Comparison of ENCODE assay signal across 14 cellular contexts in genomic region chr20:44544178-44544719, GRCh38.
"Had no signal": no experiment of that assay in that cellular context is flagged by ENCODE, and none has a peak within 500 bp of the region (broad histone marks: within the 10 kb centered on the region; RNA-seq: fewer than 3 reads in every experiment).

No MANE protein-coding gene starts in this region.

- H3K27ac ChIP-seq: dorsolateral prefrontal cortex, lower lobe of right lung, spleen, thoracic aorta, VCaP had no signal

- H3K27me3 ChIP-seq: dorsolateral prefrontal cortex, spleen had no signal

- H3K4me3 ChIP-seq: dorsolateral prefrontal cortex, lower lobe of right lung, spleen, thoracic aorta had no signal

- ATAC-seq: activated CD8-positive, alpha-beta memory T cell treated with anti-CD3 and anti-CD28 coated beads, Interleukin-2, amount 10 ng/mL, durations not matched to agents 7 days and 5 days; esophagus mucosa; lower lobe of right lung; sciatic nerve; stimulated activated naive CD8-positive, alpha-beta T cell treated with anti-CD3 and anti-CD28 coated beads, Interleukin-15, amount 100 ng/mL, for 72 hours had no signal

- H3K36me3 ChIP-seq: lower lobe of right lung, spleen, thoracic aorta had no signal

- H3K9me3 ChIP-seq: lower lobe of right lung, spleen, thoracic aorta had no signal

- DNase-seq: activated CD4-positive, alpha-beta memory T cell treated with anti-CD3 and anti-CD28 coated beads for 36 hours; activated CD8-positive, alpha-beta memory T cell treated with anti-CD3 and anti-CD28 coated beads, Interleukin-2, amount 10 ng/mL, durations not matched to agents 7 days and 5 days; activated naive CD4-positive, alpha-beta T cell treated with anti-CD3 and anti-CD28 coated beads, Interleukin-2, amount 10 ng/mL, durations not matched to agents 7 days and 5 days; activated T-cell treated with anti-CD3 and anti-CD28 coated beads, Interleukin-2, amount 50 U/mL, for 24 hours; dorsolateral prefrontal cortex; lower lobe of right lung; nephron progenitor cell; occipital lobe; spleen; stimulated activated naive CD8-positive, alpha-beta T cell treated with anti-CD3 and anti-CD28 coated beads, Interleukin-15, amount 100 ng/mL, for 72 hours had no signal
